In genomic region chr10:113095419-113095818, GRCh38 we compare ENCODE assay signal across 25 cellular contexts.
DNase-seq lines count a peak whose midpoint lies in the region; ATAC-seq and TF ChIP-seq lines count a peak whose summit lies in the region.
"Had no signal": no experiment of that assay in that cellular context is flagged by ENCODE, and none has a peak within 500 bp of the region (broad histone marks: within the 10 kb centered on the region; RNA-seq: fewer than 3 reads in every experiment).

No MANE protein-coding gene starts in this region.

- ATAC-seq in right cardiac atrium (peak; percentile 51 to 59), GM18870 (IDR thresholded peaks at IDR 0.05; ENCODE audit: unreplicated experiment) (no peak)
- no peak for ATAC-seq in activated naive CD8-positive, alpha-beta T cell treated with anti-CD3 and anti-CD28 coated beads, Interleukin-2, amount 50 U/mL, for 24 hours
- ATAC-seq: activated T-cell treated with anti-CD3 and anti-CD28 coated beads, Interleukin-2, amount 50 U/mL, for 4 hours; CD8-positive, alpha-beta T cell had no signal

- CTCF ChIA-PET in RWPE1 (lab: Yijun Ruan, JAX) = no interaction called here
- CTCF ChIA-PET in activated CD4-positive, alpha-beta memory T cell treated with anti-CD3 and anti-CD28 coated beads for 36 hours (lab: Charles Lee) = no interaction called here

- H3K27me3 ChIP-seq in right cardiac atrium (ENCODE audit: control insufficient read depth, insufficient read depth) = no peaks in the 10 kb centered on the region
- no peaks in the 10 kb centered on the region for H3K27me3 ChIP-seq in rectal smooth muscle tissue (ENCODE audit: control insufficient read depth, insufficient read depth, low read length)
- H3K27me3 ChIP-seq: neutrophil, SJSA1, testis had no signal

- H3K4me1 ChIP-seq in right cardiac atrium (ENCODE audit: control insufficient read depth, insufficient read depth, low read length) (peaks cover 9% of the 10 kb centered on the region), rectal smooth muscle tissue (ENCODE audit: control insufficient read depth, insufficient read depth, low read length) (peaks cover 29% of the 10 kb centered on the region)
- H3K4me1 ChIP-seq: testis had no signal

- no peak overlapping the region for H3K9ac ChIP-seq in rectal smooth muscle tissue (ENCODE audit: low read length)

- TF ChIP-seq CTCF in CD14-positive monocyte (IDR thresholded peaks at IDR 0.05) (no peak), RWPE1 (conservative IDR thresholded peaks at IDR 0.05; ENCODE audit: low read depth) (no peak)

- 48% methylated on average over 8 of the region's 8 CpGs for WGBS in right cardiac atrium

- peaks cover 65 to 72% of the 10 kb centered on the region in 2 donors for H3K36me3 Mint-ChIP-seq in CD14-positive monocyte
- H3K36me3 Mint-ChIP-seq in activated naive CD8-positive, alpha-beta T cell treated with anti-CD3 and anti-CD28 coated beads, Interleukin-2, amount 50 U/mL, for 24 hours (ENCODE audit: low read depth) = peaks cover 10% of the 10 kb centered on the region
- H3K36me3 Mint-ChIP-seq in activated CD4-positive, alpha-beta memory T cell treated with anti-CD3 and anti-CD28 coated beads for 36 hours = no peaks in the 10 kb centered on the region

- H3K36me3 ChIP-seq in rectal smooth muscle tissue (ENCODE audit: control insufficient read depth, insufficient read depth, low read length) = no peaks in the 10 kb centered on the region
- H3K36me3 ChIP-seq: neutrophil had no signal

- H3K27ac Mint-ChIP-seq in CD14-positive monocyte = peak overlapping the region in 5 of 7 donors; percentile 89 to 97 (median 91)
- H3K27ac Mint-ChIP-seq in activated naive CD8-positive, alpha-beta T cell treated with anti-CD3 and anti-CD28 coated beads, Interleukin-2, amount 50 U/mL, for 24 hours = no peak overlapping the region
- H3K27ac Mint-ChIP-seq in activated CD4-positive, alpha-beta memory T cell treated with anti-CD3 and anti-CD28 coated beads for 36 hours = no peak overlapping the region
- H3K27ac Mint-ChIP-seq: activated naive CD4-positive, alpha-beta T cell treated with anti-CD3 and anti-CD28 coated beads for 36 hours; CD8-positive, alpha-beta T cell; T-helper 1 cell treated with Interleukin-12 subunit alpha and Interleukin-12 subunit beta and Interleukin-4 antibody, amounts not matched to agents 30 μg/mL and 1 μg/mL, for 36 hours had no signal

- peak overlapping the region in 1 of 2 donors; percentile 68 for H3K4me3 Mint-ChIP-seq in CD14-positive monocyte
- no peak overlapping the region for H3K4me3 Mint-ChIP-seq in activated naive CD8-positive, alpha-beta T cell treated with anti-CD3 and anti-CD28 coated beads, Interleukin-2, amount 50 U/mL, for 24 hours
- no peak overlapping the region for H3K4me3 Mint-ChIP-seq in activated CD4-positive, alpha-beta memory T cell treated with anti-CD3 and anti-CD28 coated beads for 36 hours
- H3K4me3 Mint-ChIP-seq: activated naive CD4-positive, alpha-beta T cell treated with anti-CD3 and anti-CD28 coated beads for 36 hours; activated T-cell treated with anti-CD3 and anti-CD28 coated beads, Interleukin-2, amount 50 U/mL, for 4 hours; CD8-positive, alpha-beta T cell; T-helper 1 cell treated with Interleukin-12 subunit alpha and Interleukin-12 subunit beta and Interleukin-4 antibody, amounts not matched to agents 30 μg/mL and 1 μg/mL, for 36 hours had no signal

- DNase-seq in CD14-positive monocyte (ENCODE audit: low spot score) (no peak), RWPE1 (ENCODE audit: low spot score) (no peak), right cardiac atrium (peak in 1 of 3 donors; percentile 56), C1 segment of cervical spinal cord (lab: John Stamatoyannopoulos, UW) (no peak)
- DNase-seq in activated naive CD8-positive, alpha-beta T cell treated with anti-CD3 and anti-CD28 coated beads, Interleukin-2, amount 50 U/mL, for 24 hours = no peak
- no peak for DNase-seq in activated CD4-positive, alpha-beta memory T cell treated with anti-CD3 and anti-CD28 coated beads for 36 hours
- DNase-seq: activated CD4-positive, alpha-beta T cell treated with anti-CD3 and anti-CD28 coated beads, Interleukin-2, amount 50 U/mL, for 48 hours; activated naive CD4-positive, alpha-beta T cell treated with anti-CD3 and anti-CD28 coated beads for 36 hours; activated T-cell treated with anti-CD3 and anti-CD28 coated beads, Interleukin-2, amount 50 U/mL, for 4 hours; anterior cingulate cortex; CD8-positive, alpha-beta T cell; central memory CD4-positive, alpha-beta T cell; kidney glomerular epithelial cell; midbrain; MM.1S; NCI-H146; NCI-H2171 treated with DMSO at 0.1 percent for 48 hours; retina; stimulated activated CD4-positive, alpha-beta T cell treated with anti-CD3 and anti-CD28 coated beads, Interleukin-15, amount 100 ng/mL, for 24 hours; testis had no signal

- H3K4me3 ChIP-seq in right cardiac atrium (ENCODE audit: low read length) (no peak overlapping the region), rectal smooth muscle tissue (ENCODE audit: low read length) (no peak overlapping the region)
- H3K4me3 ChIP-seq: SJSA1, testis had no signal

- H3K9me3 ChIP-seq in right cardiac atrium (ENCODE audit: control insufficient read depth, low read length) = no peaks in the 10 kb centered on the region
- H3K9me3 ChIP-seq: neutrophil, SJSA1, testis had no signal

- intact Hi-C loops in CD14-positive monocyte (cut with micrococcal nuclease) (loop anchor here (10.0 kb wide), 2 partner anchors 141 to 241 kb away; partner anchors contain the start of gene TCF7L2 (in 1 of the 2)), right cardiac atrium (cut with DNase I) (no loop called here)
- intact Hi-C loops in activated CD4-positive, alpha-beta memory T cell treated with anti-CD3 and anti-CD28 coated beads for 36 hours (cut with micrococcal nuclease) = no loop called here

- H3K27ac ChIP-seq in RWPE1 = peak overlapping the region; percentile 75; the same call in 1 of the 2 replicates
- H3K27ac ChIP-seq in right cardiac atrium (ENCODE audit: low read length) = peak overlapping the region; percentile 5
- peak overlapping the region; percentile 47 for H3K27ac ChIP-seq in rectal smooth muscle tissue (ENCODE audit: low read depth, low read length)
- H3K27ac ChIP-seq: neutrophil, SJSA1, testis had no signal

- H3K9me3 Mint-ChIP-seq in CD14-positive monocyte = peaks cover 8 to 35% (median 31%) of the 10 kb centered on the region in 7 donors
- peaks cover 6% of the 10 kb centered on the region for H3K9me3 Mint-ChIP-seq in activated naive CD8-positive, alpha-beta T cell treated with anti-CD3 and anti-CD28 coated beads, Interleukin-2, amount 50 U/mL, for 24 hours
- H3K9me3 Mint-ChIP-seq in activated CD4-positive, alpha-beta memory T cell treated with anti-CD3 and anti-CD28 coated beads for 36 hours = peaks cover 3% of the 10 kb centered on the region
- H3K9me3 Mint-ChIP-seq: T-helper 1 cell treated with Interleukin-12 subunit alpha and Interleukin-12 subunit beta and Interleukin-4 antibody, amounts not matched to agents 30 μg/mL and 1 μg/mL, for 36 hours had no signal

- peaks cover 71% of the 10 kb centered on the region for H3K4me1 Mint-ChIP-seq in CD14-positive monocyte
- peaks cover 29% of the 10 kb centered on the region for H3K4me1 Mint-ChIP-seq in activated naive CD8-positive, alpha-beta T cell treated with anti-CD3 and anti-CD28 coated beads, Interleukin-2, amount 50 U/mL, for 24 hours
- peaks cover 16% of the 10 kb centered on the region for H3K4me1 Mint-ChIP-seq in activated CD4-positive, alpha-beta memory T cell treated with anti-CD3 and anti-CD28 coated beads for 36 hours (ENCODE audit: low read depth)

- peaks cover 44 to 81% (median 61%) of the 10 kb centered on the region in 3 donors for H3K27me3 Mint-ChIP-seq in CD14-positive monocyte (ENCODE audit: low read depth in 3 of 3)
- no peaks in the 10 kb centered on the region for H3K27me3 Mint-ChIP-seq in activated naive CD8-positive, alpha-beta T cell treated with anti-CD3 and anti-CD28 coated beads, Interleukin-2, amount 50 U/mL, for 24 hours
- H3K27me3 Mint-ChIP-seq in activated CD4-positive, alpha-beta memory T cell treated with anti-CD3 and anti-CD28 coated beads for 36 hours = no peaks in the 10 kb centered on the region

- POLR2A ChIA-PET in RWPE1 (lab: Yijun Ruan, JAX; ENCODE audit: low non-redundant PET) = interaction anchor here (0.6 kb wide), 1 partner anchor 118 kb away, joined by 3 read pairs; no protein-coding TSS in a partner anchor
- POLR2A ChIA-PET in activated CD4-positive, alpha-beta memory T cell treated with anti-CD3 and anti-CD28 coated beads for 36 hours (lab: Charles Lee) = no interaction called here

Comparison
In these comparisons a context has a peak if more than half of its experiments do, and no peak if none do; other contexts are left out.
1. H3K27ac Mint-ChIP-seq: peak in CD14-positive monocyte (5 of 7); none in activated naive CD8-positive, alpha-beta T cell treated with anti-CD3 and anti-CD28 coated beads, Interleukin-2, amount 50 U/mL, for 24 hours (single experiment) and activated CD4-positive, alpha-beta memory T cell treated with anti-CD3 and anti-CD28 coated beads for 36 hours (single experiment).
2. H3K27ac ChIP-seq: peak in every context shown above with its lines; median percentile 75 in RWPE1; 47 in rectal smooth muscle tissue; 5 in right cardiac atrium.
3. ATAC-seq: peak in right cardiac atrium (2 of 2); none in activated naive CD8-positive, alpha-beta T cell treated with anti-CD3 and anti-CD28 coated beads, Interleukin-2, amount 50 U/mL, for 24 hours (single experiment) and GM18870 (single experiment).
4. intact Hi-C loops: an anchor here in CD14-positive monocyte (10.0 kb wide); none called in right cardiac atrium and activated CD4-positive, alpha-beta memory T cell treated with anti-CD3 and anti-CD28 coated beads for 36 hours.